ENCODE assay signal across 16 cellular contexts in genomic region chr16:67283826-67284555, GRCh38. TPM values are rescaled to one million over a fixed set of nuclear protein-coding genes. Genes with fewer than 3 reads are reported as not detected.
"Had no signal": no experiment of that assay in that cellular context is flagged by ENCODE, and none has a peak within 500 bp of the region (broad histone marks: within the 10 kb centered on the region; RNA-seq: fewer than 3 reads in every experiment).

No MANE protein-coding gene starts in this region.

- FAIRE-seq: endometrium, small intestine had no signal

- H3K36me3 ChIP-seq: brain microvascular endothelial cell, right atrium auricular region had no signal

- DNase-seq: activated B cell treated with CpG ODN at 0.5 μM for 24 hours; activated CD4-positive, alpha-beta T cell treated with anti-CD3 and anti-CD28 coated beads, Interleukin-2, amount 10 ng/mL, durations not matched to agents 24 days and 14 days; activated CD8-positive, alpha-beta memory T cell treated with anti-CD3 and anti-CD28 coated beads for 24 hours; activated T-cell treated with anti-CD3 and anti-CD28 coated beads for 4 hours; amniotic stem cell had no signal

- H3K27ac ChIP-seq: brain microvascular endothelial cell, dorsolateral prefrontal cortex, esophagus muscularis mucosa, right atrium auricular region, tibial nerve had no signal

- H3K4me3 ChIP-seq: esophagus muscularis mucosa, right atrium auricular region, tibial nerve had no signal

- H3K27me3 ChIP-seq: brain microvascular endothelial cell, esophagus muscularis mucosa, right atrium auricular region, tibial nerve had no signal

- H3K27me3 Mint-ChIP-seq: activated B cell treated with CpG ODN at 0.5 μM for 24 hours; activated CD4-positive, alpha-beta T cell treated with anti-CD3 and anti-CD28 coated beads, Interleukin-2, amount 10 ng/mL, durations not matched to agents 24 days and 14 days; activated naive CD4-positive, alpha-beta T cell treated with anti-CD3 and anti-CD28 coated beads, Interleukin-2, amount 50 U/mL, for 24 hours had no signal

- H3K27ac Mint-ChIP-seq: activated B cell treated with CpG ODN at 0.5 μM for 24 hours; activated CD4-positive, alpha-beta T cell treated with anti-CD3 and anti-CD28 coated beads, Interleukin-2, amount 10 ng/mL, durations not matched to agents 24 days and 14 days; activated naive CD4-positive, alpha-beta T cell treated with anti-CD3 and anti-CD28 coated beads, Interleukin-2, amount 50 U/mL, for 24 hours; T-helper 1 cell treated with Interleukin-12 subunit alpha and Interleukin-12 subunit beta and Interleukin-4 antibody, amounts not matched to agents 30 μg/mL and 1 μg/mL, for 36 hours had no signal

- H3K9me3 ChIP-seq: esophagus muscularis mucosa, right atrium auricular region, tibial nerve had no signal

- H3K9me3 Mint-ChIP-seq: activated B cell treated with CpG ODN at 0.5 μM for 24 hours; activated CD4-positive, alpha-beta T cell treated with anti-CD3 and anti-CD28 coated beads, Interleukin-2, amount 10 ng/mL, durations not matched to agents 24 days and 14 days; activated naive CD4-positive, alpha-beta T cell treated with anti-CD3 and anti-CD28 coated beads, Interleukin-2, amount 50 U/mL, for 24 hours; T-helper 1 cell treated with Interleukin-12 subunit alpha and Interleukin-12 subunit beta and Interleukin-4 antibody, amounts not matched to agents 30 μg/mL and 1 μg/mL, for 36 hours had no signal

- H3K4me3 Mint-ChIP-seq: activated B cell treated with CpG ODN at 0.5 μM for 24 hours; activated CD4-positive, alpha-beta T cell treated with anti-CD3 and anti-CD28 coated beads, Interleukin-2, amount 10 ng/mL, durations not matched to agents 24 days and 14 days; activated naive CD4-positive, alpha-beta T cell treated with anti-CD3 and anti-CD28 coated beads, Interleukin-2, amount 50 U/mL, for 24 hours; T-helper 1 cell treated with Interleukin-12 subunit alpha and Interleukin-12 subunit beta and Interleukin-4 antibody, amounts not matched to agents 30 μg/mL and 1 μg/mL, for 36 hours had no signal

- H3K4me1 Mint-ChIP-seq: activated B cell treated with CpG ODN at 0.5 μM for 24 hours; activated naive CD4-positive, alpha-beta T cell treated with anti-CD3 and anti-CD28 coated beads, Interleukin-2, amount 50 U/mL, for 24 hours had no signal

RNA-seq across cellular contexts. Expression of gene KCTD19, which starts 42.5 kb away (rescaled TPM):
- total RNA-seq: activated B cell treated with CpG ODN at 0.5 μM for 24 hours, esophagus muscularis mucosa had no signal
- polyA plus RNA-seq: liver had no signal

RNA-seq across cellular contexts. Expression of gene LRRC36, which starts 42.6 kb away (rescaled TPM):
- total RNA-seq: fibroblast of villous mesenchyme had no signal
- polyA plus RNA-seq: liver had no signal
